In the genomic region with DNA sequence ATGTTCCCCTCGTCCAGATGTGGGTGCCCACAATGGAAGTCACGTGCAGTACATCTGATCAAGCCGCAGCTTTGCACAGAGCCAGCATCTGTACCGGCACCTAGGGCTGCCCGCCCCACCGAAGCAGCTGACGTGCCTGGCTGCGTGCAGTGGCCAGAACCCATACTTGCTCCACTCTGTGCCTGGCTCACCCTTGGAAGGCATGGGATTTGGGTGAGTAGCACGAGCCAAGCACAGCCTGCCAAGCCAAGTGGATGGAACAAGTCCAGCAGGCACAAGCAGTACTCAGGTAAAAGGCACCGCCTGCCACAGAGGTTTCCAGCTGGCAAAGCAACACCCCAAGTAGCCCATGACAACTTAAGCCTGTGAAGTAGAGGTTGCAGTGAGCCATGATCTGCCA, we compare ENCODE assay signal across 24 cellular contexts.
DNase-seq lines count a peak whose midpoint lies in the region; ATAC-seq, FAIRE-seq and TF ChIP-seq lines count a peak whose summit lies in the region.
"Had no signal": no experiment of that assay in that cellular context is flagged by ENCODE, and none has a peak within 500 bp of the region (broad histone marks: within the 10 kb centered on the region; RNA-seq: fewer than 3 reads in every experiment).

No MANE protein-coding gene starts in this region.

- H3K4me1 Mint-ChIP-seq in neural crest cell, result peaks cover 5% of the 10 kb centered on the region
- H3K4me1 Mint-ChIP-seq: CD4-positive, CD25-positive, alpha-beta regulatory T cell had no signal

- intact Hi-C loops in Right ventricle myocardium superior (cut with DNase I), result no loop called here
- intact Hi-C loops in cardiac septum (cut with DNase I), result no loop called here
- intact Hi-C loops in left cardiac atrium (cut with DNase I), result no loop called here

- peak overlapping the region; percentile 96 for H3K27ac Mint-ChIP-seq in neural crest cell (ENCODE audit: unreplicated experiment)
- H3K27ac Mint-ChIP-seq: CD4-positive, CD25-positive, alpha-beta regulatory T cell had no signal

- TF ChIP-seq CTCF in neural crest cell (conservative IDR thresholded peaks at IDR 0.05), result no peak

- ATAC-seq in Right ventricle myocardium superior (ENCODE audit: poor library complexity) (peak; percentile 97), left cardiac atrium (peak; percentile 57 to 90), HG03571 (IDR thresholded peaks at IDR 0.05; ENCODE audit: unreplicated experiment) (no peak), HG02885 (IDR thresholded peaks at IDR 0.05; ENCODE audit: poor library complexity, unreplicated experiment) (no peak)

- FAIRE-seq in urothelium cell line (lab: Jason Lieb, UNC), result peak; percentile 46
- FAIRE-seq: A204.1, GM19239, RCC 7860 had no signal

- DNase-seq in Right ventricle myocardium superior (peak; percentile 80), cardiac septum (ENCODE audit: low spot score) (no peak), left cardiac atrium (peak; percentile 28), neural crest cell (ENCODE audit: low read depth, low spot score) (no peak), urothelium cell line (ENCODE audit: low spot score) (no peak), LoVo (ENCODE audit: low spot score) (no peak)
- DNase-seq: BE2C; Caco-2; CD4-positive, CD25-positive, alpha-beta regulatory T cell; GF-D8; GM23248; HCEC 1CT; Kasumi-1; NCI-H1092 treated with DMSO at 0.1 percent for 48 hours; NCI-H2081 treated with DMSO at 0.1 percent for 48 hours; NCI-H510A; NCI-H774; SHP77; SK-N-SH had no signal

- H3K27me3 Mint-ChIP-seq in neural crest cell (ENCODE audit: low read depth), result no peaks in the 10 kb centered on the region
- H3K27me3 Mint-ChIP-seq: CD4-positive, CD25-positive, alpha-beta regulatory T cell had no signal

- H3K4me3 Mint-ChIP-seq in neural crest cell, result no peak overlapping the region
- H3K4me3 Mint-ChIP-seq: CD4-positive, CD25-positive, alpha-beta regulatory T cell had no signal

- H3K36me3 Mint-ChIP-seq in neural crest cell (ENCODE audit: low read depth), result no peaks in the 10 kb centered on the region

- no peaks in the 10 kb centered on the region for H3K9me3 Mint-ChIP-seq in neural crest cell
- H3K9me3 Mint-ChIP-seq: CD4-positive, CD25-positive, alpha-beta regulatory T cell had no signal

Comparison
In these comparisons a context has a peak if more than half of its experiments do, and no peak if none do; other contexts are left out.
1. DNase-seq: peak in Right ventricle myocardium superior (single experiment) and left cardiac atrium (single experiment); none in cardiac septum (single experiment), neural crest cell (single experiment), urothelium cell line (single experiment) and LoVo (single experiment).
2. ATAC-seq: peak in Right ventricle myocardium superior (single experiment) and left cardiac atrium (2 of 2); none in HG03571 (single experiment) and HG02885 (single experiment).